In genomic region chr12:120495723-120496352, GRCh38 we compare ENCODE assay signal across 1 cellular context.
TF ChIP-seq lines count a peak whose summit lies in the region.

Gene DYNLL1, plus strand, starts transcription at chr12:120496113. Its CDS starts 309 bp downstream, at chr12:120496422.

TF ChIP-seq in HepG2, 621 proteins besides CTCF, POLR2A, EP300 and RAD21 (continued from another document and continues in another):
- TF ChIP-seq THAP9 (CRISPR knock-in tag; IDR thresholded peaks at IDR 0.05; ENCODE audit: borderline replicate concordance) (no peak; the same call in 1 of the 2 replicates), ZBTB43 (CRISPR knock-in tag; conservative IDR thresholded peaks at IDR 0.05) (no peak; the same call in 1 of the 2 replicates), SALL2 (CRISPR knock-in tag; IDR thresholded peaks at IDR 0.05) (0 out of 2 replicates have a peak, but pooled peaks have one; percentile 69), ZNF598 (CRISPR knock-in tag; IDR thresholded peaks at IDR 0.05; ENCODE audit: borderline replicate concordance) (no peak), ATF6 (CRISPR knock-in tag; conservative IDR thresholded peaks at IDR 0.05) (no peak), NFRKB (IDR thresholded peaks at IDR 0.05) (no peak), SIX4 (CRISPR knock-in tag; IDR thresholded peaks at IDR 0.05) (no peak), PATZ1 (CRISPR knock-in tag; IDR thresholded peaks at IDR 0.05) (peak; percentile 82; the same call in 1 of the 2 replicates), AKNA (CRISPR knock-in tag; IDR thresholded peaks at IDR 0.05; ENCODE audit: borderline replicate concordance) (no peak; the same call in 1 of the 2 replicates), FOXK2 (IDR thresholded peaks at IDR 0.05) (no peak), ZNF570 (CRISPR knock-in tag; IDR thresholded peaks at IDR 0.05; ENCODE audit: borderline replicate concordance) (no peak), ZSCAN20 (CRISPR knock-in tag; IDR thresholded peaks at IDR 0.05; ENCODE audit: borderline replicate concordance) (no peak), ZNF816 (CRISPR knock-in tag; IDR thresholded peaks at IDR 0.05; ENCODE audit: borderline replicate concordance) (no peak), ZNF496 (CRISPR knock-in tag; IDR thresholded peaks at IDR 0.05; ENCODE audit: insufficient replicate concordance) (no peak), ZNF414 (CRISPR knock-in tag; IDR thresholded peaks at IDR 0.05) (peak; percentile 80), ISL2 (CRISPR knock-in tag; IDR thresholded peaks at IDR 0.05) (peak; percentile 49; the same call in 1 of the 2 replicates), ZNF775 (CRISPR knock-in tag; IDR thresholded peaks at IDR 0.05; ENCODE audit: borderline replicate concordance) (no peak), HNRNPLL (IDR thresholded peaks at IDR 0.05; ENCODE audit: low read depth, low read length, poor library complexity, severe bottlenecking) (peak; percentile 55), ZSCAN31 (CRISPR knock-in tag; IDR thresholded peaks at IDR 0.05; ENCODE audit: low read depth) (peak; percentile 51; the same call in 1 of the 2 replicates), ZFP91 (CRISPR knock-in tag; IDR thresholded peaks at IDR 0.05; ENCODE audit: borderline replicate concordance) (peak; percentile 50), ZXDC (CRISPR knock-in tag; IDR thresholded peaks at IDR 0.05) (peak; percentile 70; the same call in 1 of the 2 replicates), RFX3 (CRISPR knock-in tag; IDR thresholded peaks at IDR 0.05) (peak; percentile 97), ONECUT2 (CRISPR knock-in tag; IDR thresholded peaks at IDR 0.05) (no peak), ZNF350 (CRISPR knock-in tag; IDR thresholded peaks at IDR 0.05; ENCODE audit: borderline replicate concordance, low read depth) (peak; percentile 39; the same call in 1 of the 2 replicates), CCDC6 (CRISPR knock-in tag; IDR thresholded peaks at IDR 0.05) (no peak), RNF219 (CRISPR knock-in tag; IDR thresholded peaks at IDR 0.05) (no peak), PLSCR1 (CRISPR knock-in tag; IDR thresholded peaks at IDR 0.05; ENCODE audit: borderline replicate concordance) (0 out of 2 replicates have a peak, but pooled peaks have one; percentile 26), TP53 (CRISPR knock-in tag; conservative IDR thresholded peaks at IDR 0.05) (no peak), ZNF703 (CRISPR knock-in tag; IDR thresholded peaks at IDR 0.05; ENCODE audit: borderline replicate concordance) (no peak), ZNF12 (CRISPR knock-in tag; IDR thresholded peaks at IDR 0.05) (no peak), NPAS2 (CRISPR knock-in tag; IDR thresholded peaks at IDR 0.05; ENCODE audit: borderline replicate concordance) (no peak), BRCA1 (CRISPR knock-in tag; IDR thresholded peaks at IDR 0.05) (no peak), SRSF4 (IDR thresholded peaks at IDR 0.05; ENCODE audit: low read depth, low read length, poor library complexity, severe bottlenecking) (no peak), RXRA (CRISPR knock-in tag; IDR thresholded peaks at IDR 0.05) (peak; percentile 55; the same call in 1 of the 2 replicates), BCL6 (CRISPR knock-in tag; IDR thresholded peaks at IDR 0.05) (no peak; the same call in 1 of the 2 replicates), ZNF550 (CRISPR knock-in tag; IDR thresholded peaks at IDR 0.05; ENCODE audit: borderline replicate concordance) (no peak), ZNF546 (CRISPR knock-in tag; conservative IDR thresholded peaks at IDR 0.05) (no peak)
